8 cellular contexts compared by ENCODE assay signal in genomic region chr17:60142872-60143499, GRCh38. TPM values are rescaled to one million over a fixed set of nuclear protein-coding genes. Genes with fewer than 3 reads are reported as not detected.
DNase-seq lines count a peak whose midpoint lies in the region; ATAC-seq, FAIRE-seq and TF ChIP-seq lines count a peak whose summit lies in the region.

No MANE protein-coding gene starts in this region.

- BruUV-seq in HepG2 (replicated peaks; lab: Mats Ljungman, UMichigan) = no TSS peak

- WGBS in HepG2 (ENCODE audit: low lambda C conversion rate) = under 1% methylated on average over 10 of the region's 10 CpGs

- H3K27me3 ChIP-seq in HepG2 (ENCODE audit: control insufficient read depth in 1 of 2, insufficient read depth in 2 of 2, low read length in 2 of 2) = peaks cover 11 to 72% of the 10 kb centered on the region in 2 experiments

- peak; percentile 91 for TF ChIP-seq CTCF in HepG2 (CRISPR knock-in tag; IDR thresholded peaks at IDR 0.05)

- DNase-seq in DMS79 (lab: John Stamatoyannopoulos, UW) (peak; percentile 30), NCI-H526 treated with DMSO at 0.1 percent for 48 hours (lab: John Stamatoyannopoulos, UW) (peak; percentile 83), dermis blood vessel endothelial cell (peak; percentile 95), HepG2 (ENCODE audit: low spot score) (peak; percentile 83)
- DNase-seq in activated CD4-positive, alpha-beta T cell treated with anti-CD3 and anti-CD28 coated beads for 48 hours = peak; percentile 89
- peak; percentile 82 for DNase-seq in stimulated activated CD4-positive, alpha-beta T cell treated with anti-CD3 and anti-CD28 coated beads, Interleukin-4, amount 100 ng/mL, for 24 hours

- POLR2A ChIA-PET in HepG2 (lab: Yijun Ruan, JAX) = no interaction called here

- H3K4me3 ChIP-seq in HepG2 (replicated peaks in 1 of 3; ENCODE audit: insufficient read depth in 1 of 3, low read depth in 2 of 3, low read length in 3 of 3) = peak overlapping the region in 2 of 3 experiments; percentile 23 to 56; a peak in 3 of 6 replicates

- H3K4me2 ChIP-seq in HepG2 (ENCODE audit: low read depth, low read length) = peak overlapping the region; percentile 74

- peaks cover 28% of the 10 kb centered on the region for H3K4me1 ChIP-seq in HepG2 (ENCODE audit: insufficient read depth, low read length)

- no peak for TF ChIP-seq POLR2A in HepG2 (IDR thresholded peaks at IDR 0.05; ENCODE audit: insufficient read depth in 1 of 2, low read depth in 2 of 2, low read length in 2 of 2)

- FAIRE-seq in HepG2 (lab: Jason Lieb, UNC) = peak; percentile 92

- in situ Hi-C loops in HepG2 (cut with HindIII; ENCODE audit: extremely low pct_ligation_motif_present, low pct_unique_long_range_greater_than_20kb) = no loop called here

- H4K20me1 ChIP-seq in HepG2 (ENCODE audit: insufficient read depth, low read length) = peaks cover 4% of the 10 kb centered on the region; the same call in 1 of the 2 replicates

- CTCF ChIA-PET in HepG2 (lab: Yijun Ruan, JAX; ENCODE audit: low intra/inter-chr PET ratio, low total read pairs) = interaction anchor here (1.0 to 3.4 kb wide), 3 partner anchors 20 to 496 kb away, joined by 3 to 28 read pairs (median 4); no protein-coding TSS in a partner anchor

- no peaks in the 10 kb centered on the region for H3K36me3 ChIP-seq in HepG2 (replicated peaks in 1 of 2; ENCODE audit: control insufficient read depth in 1 of 2, insufficient read depth in 2 of 2, low read length in 2 of 2)

- H2AFZ ChIP-seq in HepG2 (ENCODE audit: low read length) = no peak overlapping the region

- H3K27ac ChIP-seq in HepG2 (ENCODE audit: extremely low read length, insufficient read depth, low read length) = no peak overlapping the region

- TF ChIP-seq RAD21 in HepG2 (CRISPR knock-in tag; IDR thresholded peaks at IDR 0.05) = peak; percentile 91

- H3K9ac ChIP-seq in HepG2 (ENCODE audit: insufficient read depth, low read depth, low read length) = no peak overlapping the region

- H3K9me3 ChIP-seq in HepG2 (ENCODE audit: low read length) = no peaks in the 10 kb centered on the region

- ATAC-seq in HG03460 (IDR thresholded peaks at IDR 0.05; ENCODE audit: unreplicated experiment) (peak; percentile 67), HepG2 (peak; percentile 82), GM18868 (IDR thresholded peaks at IDR 0.05; ENCODE audit: unreplicated experiment) (no peak)

- H3K79me2 ChIP-seq in HepG2 (ENCODE audit: insufficient read depth, low read length) = no peaks in the 10 kb centered on the region

- intact Hi-C loops in HepG2 (cut with micrococcal nuclease; ENCODE audit: unreplicated experiment) = loop anchor here (1.0 to 10.0 kb wide), 4 partner anchors 32 to 382 kb away; no protein-coding TSS in a partner anchor

- TF ChIP-seq EP300 in HepG2 (IDR thresholded peaks at IDR 0.05; ENCODE audit: low read depth in 2 of 2, low read length in 2 of 2) = no peak
- 0 out of 2 replicates have a peak, but pooled peaks have one; percentile 8 for TF ChIP-seq EP300 in HepG2 (CRISPR knock-in tag; IDR thresholded peaks at IDR 0.05; ENCODE audit: borderline replicate concordance)

TF ChIP-seq in HepG2, 621 proteins besides CTCF, POLR2A, EP300 and RAD21 (continues in another document):
- TF ChIP-seq ELF3 (CRISPR knock-in tag; IDR thresholded peaks at IDR 0.05) (no peak), THAP11 (CRISPR knock-in tag; IDR thresholded peaks at IDR 0.05) (0 out of 2 replicates have a peak, but pooled peaks have one; percentile 39), CREM (IDR thresholded peaks at IDR 0.05) (0 out of 2 replicates have a peak, but pooled peaks have one; percentile 6), CREM (CRISPR knock-in tag; IDR thresholded peaks at IDR 0.05) (no peak), TEAD3 (CRISPR knock-in tag; optimal IDR thresholded peaks at IDR 0.05; ENCODE audit: borderline replicate concordance) (peak; percentile 47), ASH2L (IDR thresholded peaks at IDR 0.05; ENCODE audit: insufficient read length, low read depth, low read length) (no peak), ZBTB25 (CRISPR knock-in tag; IDR thresholded peaks at IDR 0.05) (no peak), ZNF605 (CRISPR knock-in tag; IDR thresholded peaks at IDR 0.05) (0 out of 2 replicates have a peak, but pooled peaks have one; percentile 9), MAFF (IDR thresholded peaks at IDR 0.05; ENCODE audit: low read depth, low read length) (peak; percentile 17; the same call in 1 of the 2 replicates), ZNF883 (CRISPR knock-in tag; IDR thresholded peaks at IDR 0.05; ENCODE audit: not compliant biosample characterization) (no peak), SPEN (CRISPR knock-in tag; IDR thresholded peaks at IDR 0.05; ENCODE audit: low read depth) (0 out of 2 replicates have a peak, but pooled peaks have one; percentile 36), ZNF331 (CRISPR knock-in tag; IDR thresholded peaks at IDR 0.05) (0 out of 2 replicates have a peak, but pooled peaks have one; percentile 37), MTERF4 (CRISPR knock-in tag; IDR thresholded peaks at IDR 0.05) (0 out of 2 replicates have a peak, but pooled peaks have one; percentile 56), TBL1XR1 (IDR thresholded peaks at IDR 0.05; ENCODE audit: borderline replicate concordance, low read length, partially characterized antibody) (peak; percentile 18), PCBP2 (optimal IDR thresholded peaks at IDR 0.05; ENCODE audit: low read depth, low read length, poor library complexity, severe bottlenecking) (peak; percentile 63), FOXA3 (CRISPR knock-in tag; IDR thresholded peaks at IDR 0.05) (0 out of 2 replicates have a peak, but pooled peaks have one; percentile 19), KMT2B (CRISPR knock-in tag; IDR thresholded peaks at IDR 0.05) (no peak), KLF16 (CRISPR knock-in tag; IDR thresholded peaks at IDR 0.05) (0 out of 4 replicates have a peak, but pooled peaks of 1 of the 2 experiments have one; percentile 40)

RNA-seq across cellular contexts. Expression of gene CA4, which starts 6.8 kb away (rescaled TPM):
- 3.2 and 4.0 TPM in 2 replicates for total RNA-seq in dermis blood vessel endothelial cell
- total RNA-seq in HepG2 (2016; rRNA removed; fragmentation: Illumina TruSeq; extraction: Trizol) = not detected in 2 replicates
- total RNA-seq in HepG2 (2016; cell fraction: cytosol; rRNA removed; fragmentation: Illumina TruSeq; extraction: Trizol; ENCODE audit: low read depth) = not detected in 2 replicates
- not detected in 2 replicates for total RNA-seq in HepG2 (2016; cell fraction: insoluble cytoplasmic fraction; rRNA removed; fragmentation: Illumina TruSeq; extraction: Trizol)
- not detected in 2 replicates for total RNA-seq in HepG2 (2016; cell fraction: membrane; rRNA removed; fragmentation: Illumina TruSeq; extraction: Trizol)
- not detected in 2 replicates for total RNA-seq in HepG2 (2016; cell fraction: nucleus; rRNA removed; fragmentation: Illumina TruSeq; extraction: Trizol)
- polyA plus RNA-seq in HepG2 (2011; rRNA removed) = not detected in 2 replicates
- not detected in 2 replicates for polyA plus RNA-seq in HepG2 (2011; cell fraction: cytosol; rRNA removed)
- polyA plus RNA-seq in HepG2 (2011; cell fraction: nucleus; rRNA removed) = not detected in 2 replicates
- polyA plus RNA-seq in HepG2 (2012) = not detected in 2 replicates
- not detected in 2 replicates for polyA plus RNA-seq in HepG2 (2016; cell fraction: cytosol; fragmentation: Illumina TruSeq; extraction: Trizol; ENCODE audit: low read depth)
- not detected in 2 replicates for polyA plus RNA-seq in HepG2 (2016; cell fraction: insoluble cytoplasmic fraction; fragmentation: Illumina TruSeq; extraction: Trizol; ENCODE audit: low read depth)
- not detected in 2 replicates for polyA plus RNA-seq in HepG2 (2016; cell fraction: membrane; fragmentation: Illumina TruSeq; extraction: Trizol; ENCODE audit: low read depth)
- polyA plus RNA-seq in HepG2 (2016; cell fraction: nucleus; fragmentation: Illumina TruSeq; extraction: Trizol; ENCODE audit: insufficient read depth, low read depth) = not detected in 2 replicates
- not detected in 2 replicates for polyA minus RNA-seq in HepG2 (2011; rRNA and poly(A)+ RNA removed; ENCODE audit: low replicate concordance)
- polyA minus RNA-seq in HepG2 (2011; cell fraction: cytosol; rRNA and poly(A)+ RNA removed) = not detected in 2 replicates
- not detected in 2 replicates for polyA minus RNA-seq in HepG2 (2011; cell fraction: nucleus; rRNA and poly(A)+ RNA removed)

Comparison
In these comparisons a context has a peak if more than half of its experiments do, and no peak if none do; other contexts are left out.
1. DNase-seq: peak in every context shown above with its lines; median percentile 95 in dermis blood vessel endothelial cell; 89 in activated CD4-positive, alpha-beta T cell treated with anti-CD3 and anti-CD28 coated beads for 48 hours; 83 in NCI-H526 treated with DMSO at 0.1 percent for 48 hours; 83 in HepG2; 82 in stimulated activated CD4-positive, alpha-beta T cell treated with anti-CD3 and anti-CD28 coated beads, Interleukin-4, amount 100 ng/mL, for 24 hours; 30 in DMS79.